8 cellular contexts compared by ENCODE assay signal in the genomic region with DNA sequence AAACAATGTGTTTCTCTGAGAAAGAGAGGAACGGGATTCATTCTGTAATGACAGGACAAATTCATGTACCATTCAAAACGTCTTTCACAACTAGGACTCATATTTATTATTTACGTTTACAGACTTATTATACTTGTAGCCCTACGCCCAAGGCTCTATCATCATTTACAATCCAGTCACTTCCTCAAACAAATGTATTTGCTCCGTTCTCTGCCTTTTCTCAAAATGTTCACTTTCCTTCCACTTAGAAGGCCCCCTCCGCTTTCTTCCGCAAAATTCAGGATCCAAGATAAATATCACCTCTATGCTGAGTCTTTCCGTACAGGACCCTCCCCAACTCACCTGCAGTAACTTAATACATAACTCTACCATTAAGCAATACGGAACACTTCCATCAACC. TPM values are rescaled to one million over a fixed set of nuclear protein-coding genes. Genes with fewer than 3 reads are reported as not detected.
DNase-seq lines count a peak whose midpoint lies in the region; ATAC-seq and TF ChIP-seq lines count a peak whose summit lies in the region.

No MANE protein-coding gene starts in this region.

- CTCF ChIA-PET in activated CD8-positive, alpha-beta memory T cell treated with anti-CD3 and anti-CD28 coated beads, Interleukin-2, amount 10 ng/mL, durations not matched to agents 7 days and 5 days (lab: Charles Lee): interaction anchor here (1.8 to 3.2 kb wide), 2 partner anchors 22 to 27 kb away, joined by 6 to 14 read pairs; no protein-coding TSS in a partner anchor

- peaks cover 0 to 3% of the 10 kb centered on the region in 2 experiments; a peak in 2 of 4 replicates for H3K4me1 Mint-ChIP-seq in H9
- H3K4me1 Mint-ChIP-seq in activated CD8-positive, alpha-beta memory T cell treated with anti-CD3 and anti-CD28 coated beads, Interleukin-2, amount 10 ng/mL, durations not matched to agents 7 days and 5 days: peaks cover 28% of the 10 kb centered on the region

- H3K4me1 ChIP-seq in H9 (ENCODE audit: insufficient read depth, low read length) (no peaks in the 10 kb centered on the region), iPS DF 6.9 (ENCODE audit: control insufficient read depth, insufficient read depth, low read length) (peaks cover 2% of the 10 kb centered on the region; the same call in 1 of the 2 replicates), stomach (peaks cover 22 to 45% (median 35%) of the 10 kb centered on the region in 4 donors)

- no peak overlapping the region for H2BK20ac ChIP-seq in H9 (ENCODE audit: low read depth, low read length, poor library complexity, severe bottlenecking)

- H3K4me3 Mint-ChIP-seq in H9: no peak overlapping the region
- no peak overlapping the region for H3K4me3 Mint-ChIP-seq in activated CD8-positive, alpha-beta memory T cell treated with anti-CD3 and anti-CD28 coated beads, Interleukin-2, amount 10 ng/mL, durations not matched to agents 7 days and 5 days

- intact Hi-C loops in stomach (cut with DNase I; ENCODE audit: low total_unique reads): no loop called here

- H2BK12ac ChIP-seq in H9 (ENCODE audit: insufficient read length, low read depth, low read length): no peak overlapping the region

- ATAC-seq in activated CD8-positive, alpha-beta memory T cell treated with anti-CD3 and anti-CD28 coated beads, Interleukin-2, amount 10 ng/mL, durations not matched to agents 7 days and 5 days: no peak

- H3K4me3 ChIP-seq in SK-N-MC (peak overlapping the region; percentile 81), iPS DF 6.9 (ENCODE audit: low read length) (peak overlapping the region; percentile 94), stomach (peak overlapping the region; percentile 78 to 91 (median 82))

- peak overlapping the region; percentile 90 for H3K18ac ChIP-seq in H9 (ENCODE audit: insufficient read length, low read depth, low read length)

- peak overlapping the region; percentile 30 for H4K91ac ChIP-seq in H9 (ENCODE audit: insufficient read length, low read depth, low read length)

- peaks cover 10 to 35% (median 24%) of the 10 kb centered on the region in 3 experiments; a peak in 6 of 7 replicates for H3K36me3 Mint-ChIP-seq in H9 (ENCODE audit: insufficient read depth in 1 of 3, low read depth in 3 of 3)
- H3K36me3 Mint-ChIP-seq in activated CD8-positive, alpha-beta memory T cell treated with anti-CD3 and anti-CD28 coated beads, Interleukin-2, amount 10 ng/mL, durations not matched to agents 7 days and 5 days: peaks cover 38% of the 10 kb centered on the region

- H3K79me1 ChIP-seq in H9 (ENCODE audit: insufficient read depth, low read depth, low read length, poor library complexity, severe bottlenecking): peaks cover 6% of the 10 kb centered on the region

- H3K14ac ChIP-seq in H9 (ENCODE audit: insufficient read depth, low read length): peak overlapping the region; percentile 96; the same call in 1 of the 2 replicates

- H3K9me3 Mint-ChIP-seq in H9: peaks cover 9 to 11% of the 10 kb centered on the region in 2 experiments; a peak in 4 of 5 replicates
- peaks cover 3% of the 10 kb centered on the region for H3K9me3 Mint-ChIP-seq in activated CD8-positive, alpha-beta memory T cell treated with anti-CD3 and anti-CD28 coated beads, Interleukin-2, amount 10 ng/mL, durations not matched to agents 7 days and 5 days (ENCODE audit: low read depth)

- no peak overlapping the region for H4K5ac ChIP-seq in H9 (ENCODE audit: insufficient read length, low read depth, low read length)

- no peak overlapping the region for H3K56ac ChIP-seq in H9 (ENCODE audit: insufficient read length, low read depth, low read length)

- H2AFZ ChIP-seq in H9 (ENCODE audit: low read length): no peak overlapping the region

- TF ChIP-seq CTCF in H9 (conservative IDR thresholded peaks at IDR 0.05) (no peak), stomach (IDR thresholded peaks at IDR 0.05) (no peak)

- H3K9ac ChIP-seq in H9 (ENCODE audit: extremely low read depth, insufficient read length, low read length) (peak overlapping the region; percentile 96), SK-N-MC (ENCODE audit: insufficient read length) (peak overlapping the region; percentile 99)

- no peak overlapping the region for H2BK15ac ChIP-seq in H9 (ENCODE audit: low read depth, low read length)

- no peak overlapping the region for H3K23ac ChIP-seq in H9 (ENCODE audit: insufficient read length, low read depth, low read length)

- H3K23me2 ChIP-seq in H9 (ENCODE audit: insufficient read length, low read depth, low read length, poor library complexity, severe bottlenecking): peaks cover 3% of the 10 kb centered on the region

- no peak for TF ChIP-seq POLR2A in stomach (IDR thresholded peaks at IDR 0.05)

- H3K4ac ChIP-seq in H9 (ENCODE audit: low read depth, low read length): no peak overlapping the region

- H4K8ac ChIP-seq in H9 (replicated peaks; ENCODE audit: insufficient read length, low read depth, low read length): no peak overlapping the region

- no peak overlapping the region for H3K27ac Mint-ChIP-seq in H9
- no peak overlapping the region for H3K27ac Mint-ChIP-seq in activated CD8-positive, alpha-beta memory T cell treated with anti-CD3 and anti-CD28 coated beads, Interleukin-2, amount 10 ng/mL, durations not matched to agents 7 days and 5 days

- H2AK5ac ChIP-seq in H9 (ENCODE audit: insufficient read length, low read length): no peak overlapping the region

- H3K27me3 Mint-ChIP-seq in H9 (ENCODE audit: low read depth): no peaks in the 10 kb centered on the region
- H3K27me3 Mint-ChIP-seq in activated CD8-positive, alpha-beta memory T cell treated with anti-CD3 and anti-CD28 coated beads, Interleukin-2, amount 10 ng/mL, durations not matched to agents 7 days and 5 days: no peaks in the 10 kb centered on the region

- H2BK5ac ChIP-seq in H9 (ENCODE audit: insufficient read length, low read length): no peak overlapping the region

- H3K9me3 ChIP-seq in H9 (ENCODE audit: control insufficient read depth, low read depth, low read length) (no peaks in the 10 kb centered on the region), SK-N-MC (ENCODE audit: low read depth, low read length) (no peaks in the 10 kb centered on the region), iPS DF 6.9 (ENCODE audit: control insufficient read depth, insufficient read depth, low read length) (no peaks in the 10 kb centered on the region), stomach (no peaks in the 10 kb centered on the region)

- no peak for DNase-seq in H9
- DNase-seq in SK-N-MC (ENCODE audit: low read depth, low spot score): no peak
- DNase-seq in iPS DF 6.9 (ENCODE audit: low read depth, low spot score): no peak
- DNase-seq in stomach: no peak
- DNase-seq in ureter (ENCODE audit: low spot score): no peak
- DNase-seq in activated CD8-positive, alpha-beta memory T cell treated with anti-CD3 and anti-CD28 coated beads, Interleukin-2, amount 10 ng/mL, durations not matched to agents 7 days and 5 days: no peak
- no peak for DNase-seq in GDM1 (lab: John Stamatoyannopoulos, UW)
- DNase-seq in kidney tubule cell (ENCODE audit: low spot score): no peak

- H3K4me2 ChIP-seq in H9 (ENCODE audit: insufficient read depth, insufficient read length, low read length): peak overlapping the region; percentile 86

- H3T11ph ChIP-seq in H9 (ENCODE audit: low read length): no peak overlapping the region

- WGBS in H9 (ENCODE audit: extremely low coverage, insufficient read length, low lambda C conversion rate): no CpG with 5 or more reads among the region's 9 CpGs
- no CpG with 5 or more reads among the region's 9 CpGs for WGBS in iPS DF 6.9 (ENCODE audit: insufficient coverage, insufficient read length)
- WGBS in stomach, 5 donors: 0 to 2% (median 1%) methylated on average over 9 of the region's 9 CpGs

- no peak for TF ChIP-seq EP300 in stomach (IDR thresholded peaks at IDR 0.05)

- no peaks in the 10 kb centered on the region for H4K20me1 ChIP-seq in H9 (ENCODE audit: control insufficient read depth, insufficient read depth, insufficient read length)

- H3K27ac ChIP-seq in H9 (ENCODE audit: insufficient read length, low read depth, low read length): no peak overlapping the region
- H3K27ac ChIP-seq in SK-N-MC: peak overlapping the region; percentile 91
- no peak overlapping the region for H3K27ac ChIP-seq in iPS DF 6.9 (ENCODE audit: low read length)
- peak overlapping the region; percentile 92 to 98 (median 95) for H3K27ac ChIP-seq in stomach

- H3K79me2 ChIP-seq in H9 (ENCODE audit: insufficient read depth, low read length): peaks cover 37% of the 10 kb centered on the region

- H3K36me3 ChIP-seq in SK-N-MC (ENCODE audit: insufficient read depth, low read length) (peaks cover 44% of the 10 kb centered on the region), iPS DF 6.9 (ENCODE audit: control insufficient read depth, insufficient read depth, low read length) (peaks cover 2% of the 10 kb centered on the region; the same call in 1 of the 2 replicates), stomach (peaks cover 6 to 16% (median 16%) of the 10 kb centered on the region in 4 donors)

- no peak overlapping the region for H2BK120ac ChIP-seq in H9 (ENCODE audit: low read depth, low read length, poor library complexity, severe bottlenecking)

- H3K27me3 ChIP-seq in H9 (ENCODE audit: insufficient read depth, low read length) (no peaks in the 10 kb centered on the region), iPS DF 6.9 (ENCODE audit: control insufficient read depth, insufficient read depth, low read length) (no peaks in the 10 kb centered on the region), stomach (no peaks in the 10 kb centered on the region)

RNA-seq across cellular contexts. Expression of a gene that starts 0.7 kb away (rescaled TPM):
- 111 and 112 TPM in 2 replicates for total RNA-seq in H9 (2021)
- total RNA-seq in stomach: 100 to 1,000 TPM in 2 of 5 donors, 10 to 100 TPM in 3; 22.2 to 115 (median 39.4) TPM
- polyA plus RNA-seq in stomach: 100 to 1,000 TPM in 1 of 3 donors, 10 to 100 TPM in 2; 84.9 to 187 (median 90.2) TPM
- total RNA-seq in ureter: 62.2 TPM
- total RNA-seq in activated CD8-positive, alpha-beta memory T cell treated with anti-CD3 and anti-CD28 coated beads, Interleukin-2, amount 10 ng/mL, durations not matched to agents 7 days and 5 days: 10 to 100 TPM; 79.1 to 94.2 TPM

Comparison
In these comparisons a context has a peak if more than half of its experiments do, and no peak if none do; other contexts are left out.
1. H3K27ac ChIP-seq: peak in SK-N-MC (single experiment) and stomach (5 of 5); none in H9 (single experiment) and iPS DF 6.9 (single experiment).
2. Peak in every context shown above with its lines, with median percentiles within 50 percentile points of each other: H3K4me3 ChIP-seq.